ENCODE assay signal across 1 cellular context in the genomic region with DNA sequence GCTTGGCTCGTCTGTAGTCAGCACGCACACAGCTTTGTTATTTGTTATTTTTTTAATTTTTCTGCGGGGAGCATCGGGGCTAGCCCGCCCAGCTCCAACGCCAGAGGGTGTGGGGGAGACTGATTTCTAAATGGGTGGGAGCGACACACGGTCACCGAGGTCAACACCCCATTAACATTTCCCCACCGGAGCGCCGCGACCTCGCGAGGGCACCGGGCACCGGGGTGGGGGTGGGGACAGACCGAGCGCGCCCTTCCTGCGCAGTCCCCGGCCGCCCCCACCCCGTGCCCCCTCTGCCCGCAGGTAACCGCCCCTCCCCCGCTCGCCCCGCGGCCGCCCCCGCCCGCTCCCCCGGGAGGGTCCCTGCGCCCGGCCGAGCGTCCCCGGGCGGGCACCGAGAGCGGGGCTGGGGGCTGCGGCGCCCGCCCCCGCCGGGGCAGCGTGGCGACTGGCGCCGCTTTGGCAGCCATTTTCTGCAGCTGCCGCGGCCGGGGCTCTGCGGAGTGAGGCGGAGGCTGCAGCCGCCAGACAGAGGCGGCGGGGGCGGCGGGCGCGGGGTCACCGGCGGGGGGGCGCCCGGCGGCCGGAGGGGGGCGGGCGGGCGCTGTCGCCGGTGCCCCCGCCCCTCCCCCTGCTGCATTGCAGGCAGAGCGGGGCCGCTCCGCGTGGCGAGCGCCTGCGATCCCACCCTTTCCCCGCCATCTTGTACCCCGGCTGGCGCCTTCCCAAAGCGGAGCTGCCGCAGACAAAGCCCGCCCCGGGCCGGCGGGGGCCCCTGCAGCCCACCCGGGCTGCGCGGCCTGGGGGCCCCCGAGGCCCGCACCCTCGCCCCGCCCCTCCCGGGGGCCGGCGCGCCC.
A peak's percentile ranks its signal among the peaks of the same experiment; 100 is the strongest.
TF ChIP-seq lines count a peak whose summit lies in the region.

No MANE protein-coding gene starts in this region.

TF ChIP-seq in GM12878, 131 proteins besides CTCF, POLR2A, EP300 and RAD21:
- TF ChIP-seq SMARCA5 (IDR thresholded peaks at IDR 0.05) (no peak), EGR1 (IDR thresholded peaks at IDR 0.05; ENCODE audit: borderline replicate concordance in 1 of 2, low read depth in 2 of 2, low read length in 2 of 2) (peak in 1 of 2 experiments; percentile 51; a peak in 2 of 3 replicates), TAF1 (IDR thresholded peaks at IDR 0.05; ENCODE audit: borderline replicate concordance, low read depth, low read length) (0 out of 2 replicates have a peak, but pooled peaks have one; percentile 16), YY1 (IDR thresholded peaks at IDR 0.05; ENCODE audit: low read depth, low read length) (peak; percentile 92)
- TF ChIP-seq, protein P1, sequence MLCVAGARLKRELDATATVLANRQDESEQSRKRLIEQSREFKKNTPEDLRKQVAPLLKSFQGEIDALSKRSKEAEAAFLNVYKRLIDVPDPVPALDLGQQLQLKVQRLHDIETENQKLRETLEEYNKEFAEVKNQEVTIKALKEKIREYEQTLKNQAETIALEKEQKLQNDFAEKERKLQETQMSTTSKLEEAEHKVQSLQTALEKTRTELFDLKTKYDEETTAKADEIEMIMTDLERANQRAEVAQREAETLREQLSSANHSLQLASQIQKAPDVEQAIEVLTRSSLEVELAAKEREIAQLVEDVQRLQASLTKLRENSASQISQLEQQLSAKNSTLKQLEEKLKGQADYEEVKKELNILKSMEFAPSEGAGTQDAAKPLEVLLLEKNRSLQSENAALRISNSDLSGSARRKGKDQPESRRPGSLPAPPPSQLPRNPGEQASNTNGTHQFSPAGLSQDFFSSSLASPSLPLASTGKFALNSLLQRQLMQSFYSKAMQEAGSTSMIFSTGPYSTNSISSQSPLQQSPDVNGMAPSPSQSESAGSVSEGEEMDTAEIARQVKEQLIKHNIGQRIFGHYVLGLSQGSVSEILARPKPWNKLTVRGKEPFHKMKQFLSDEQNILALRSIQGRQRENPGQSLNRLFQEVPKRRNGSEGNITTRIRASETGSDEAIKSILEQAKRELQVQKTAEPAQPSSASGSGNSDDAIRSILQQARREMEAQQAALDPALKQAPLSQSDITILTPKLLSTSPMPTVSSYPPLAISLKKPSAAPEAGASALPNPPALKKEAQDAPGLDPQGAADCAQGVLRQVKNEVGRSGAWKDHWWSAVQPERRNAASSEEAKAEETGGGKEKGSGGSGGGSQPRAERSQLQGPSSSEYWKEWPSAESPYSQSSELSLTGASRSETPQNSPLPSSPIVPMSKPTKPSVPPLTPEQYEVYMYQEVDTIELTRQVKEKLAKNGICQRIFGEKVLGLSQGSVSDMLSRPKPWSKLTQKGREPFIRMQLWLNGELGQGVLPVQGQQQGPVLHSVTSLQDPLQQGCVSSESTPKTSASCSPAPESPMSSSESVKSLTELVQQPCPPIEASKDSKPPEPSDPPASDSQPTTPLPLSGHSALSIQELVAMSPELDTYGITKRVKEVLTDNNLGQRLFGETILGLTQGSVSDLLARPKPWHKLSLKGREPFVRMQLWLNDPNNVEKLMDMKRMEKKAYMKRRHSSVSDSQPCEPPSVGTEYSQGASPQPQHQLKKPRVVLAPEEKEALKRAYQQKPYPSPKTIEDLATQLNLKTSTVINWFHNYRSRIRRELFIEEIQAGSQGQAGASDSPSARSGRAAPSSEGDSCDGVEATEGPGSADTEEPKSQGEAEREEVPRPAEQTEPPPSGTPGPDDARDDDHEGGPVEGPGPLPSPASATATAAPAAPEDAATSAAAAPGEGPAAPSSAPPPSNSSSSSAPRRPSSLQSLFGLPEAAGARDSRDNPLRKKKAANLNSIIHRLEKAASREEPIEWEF (IDR thresholded peaks at IDR 0.05; ENCODE audit: insufficient replicate concordance, low read depth, low read length) = no peak
- TF ChIP-seq, protein P2, sequence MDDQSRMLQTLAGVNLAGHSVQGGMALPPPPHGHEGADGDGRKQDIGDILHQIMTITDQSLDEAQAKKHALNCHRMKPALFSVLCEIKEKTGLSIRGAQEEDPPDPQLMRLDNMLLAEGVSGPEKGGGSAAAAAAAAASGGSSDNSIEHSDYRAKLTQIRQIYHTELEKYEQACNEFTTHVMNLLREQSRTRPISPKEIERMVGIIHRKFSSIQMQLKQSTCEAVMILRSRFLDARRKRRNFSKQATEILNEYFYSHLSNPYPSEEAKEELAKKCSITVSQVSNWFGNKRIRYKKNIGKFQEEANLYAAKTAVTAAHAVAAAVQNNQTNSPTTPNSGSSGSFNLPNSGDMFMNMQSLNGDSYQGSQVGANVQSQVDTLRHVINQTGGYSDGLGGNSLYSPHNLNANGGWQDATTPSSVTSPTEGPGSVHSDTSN (IDR thresholded peaks at IDR 0.05; ENCODE audit: insufficient replicate concordance, low read depth, low read length) = no peak
- TF ChIP-seq, protein P3, sequence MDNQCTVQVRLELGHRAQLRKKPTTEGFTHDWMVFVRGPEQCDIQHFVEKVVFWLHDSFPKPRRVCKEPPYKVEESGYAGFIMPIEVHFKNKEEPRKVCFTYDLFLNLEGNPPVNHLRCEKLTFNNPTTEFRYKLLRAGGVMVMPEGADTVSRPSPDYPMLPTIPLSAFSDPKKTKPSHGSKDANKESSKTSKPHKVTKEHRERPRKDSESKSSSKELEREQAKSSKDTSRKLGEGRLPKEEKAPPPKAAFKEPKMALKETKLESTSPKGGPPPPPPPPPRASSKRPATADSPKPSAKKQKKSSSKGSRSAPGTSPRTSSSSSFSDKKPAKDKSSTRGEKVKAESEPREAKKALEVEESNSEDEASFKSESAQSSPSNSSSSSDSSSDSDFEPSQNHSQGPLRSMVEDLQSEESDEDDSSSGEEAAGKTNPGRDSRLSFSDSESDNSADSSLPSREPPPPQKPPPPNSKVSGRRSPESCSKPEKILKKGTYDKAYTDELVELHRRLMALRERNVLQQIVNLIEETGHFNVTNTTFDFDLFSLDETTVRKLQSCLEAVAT (IDR thresholded peaks at IDR 0.05) = no peak
- TF ChIP-seq, protein P4, sequence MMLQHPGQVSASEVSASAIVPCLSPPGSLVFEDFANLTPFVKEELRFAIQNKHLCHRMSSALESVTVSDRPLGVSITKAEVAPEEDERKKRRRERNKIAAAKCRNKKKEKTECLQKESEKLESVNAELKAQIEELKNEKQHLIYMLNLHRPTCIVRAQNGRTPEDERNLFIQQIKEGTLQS (IDR thresholded peaks at IDR 0.05; ENCODE audit: borderline replicate concordance, extremely low read depth, low read depth, low read length) = no peak
- TF ChIP-seq, protein P5, sequence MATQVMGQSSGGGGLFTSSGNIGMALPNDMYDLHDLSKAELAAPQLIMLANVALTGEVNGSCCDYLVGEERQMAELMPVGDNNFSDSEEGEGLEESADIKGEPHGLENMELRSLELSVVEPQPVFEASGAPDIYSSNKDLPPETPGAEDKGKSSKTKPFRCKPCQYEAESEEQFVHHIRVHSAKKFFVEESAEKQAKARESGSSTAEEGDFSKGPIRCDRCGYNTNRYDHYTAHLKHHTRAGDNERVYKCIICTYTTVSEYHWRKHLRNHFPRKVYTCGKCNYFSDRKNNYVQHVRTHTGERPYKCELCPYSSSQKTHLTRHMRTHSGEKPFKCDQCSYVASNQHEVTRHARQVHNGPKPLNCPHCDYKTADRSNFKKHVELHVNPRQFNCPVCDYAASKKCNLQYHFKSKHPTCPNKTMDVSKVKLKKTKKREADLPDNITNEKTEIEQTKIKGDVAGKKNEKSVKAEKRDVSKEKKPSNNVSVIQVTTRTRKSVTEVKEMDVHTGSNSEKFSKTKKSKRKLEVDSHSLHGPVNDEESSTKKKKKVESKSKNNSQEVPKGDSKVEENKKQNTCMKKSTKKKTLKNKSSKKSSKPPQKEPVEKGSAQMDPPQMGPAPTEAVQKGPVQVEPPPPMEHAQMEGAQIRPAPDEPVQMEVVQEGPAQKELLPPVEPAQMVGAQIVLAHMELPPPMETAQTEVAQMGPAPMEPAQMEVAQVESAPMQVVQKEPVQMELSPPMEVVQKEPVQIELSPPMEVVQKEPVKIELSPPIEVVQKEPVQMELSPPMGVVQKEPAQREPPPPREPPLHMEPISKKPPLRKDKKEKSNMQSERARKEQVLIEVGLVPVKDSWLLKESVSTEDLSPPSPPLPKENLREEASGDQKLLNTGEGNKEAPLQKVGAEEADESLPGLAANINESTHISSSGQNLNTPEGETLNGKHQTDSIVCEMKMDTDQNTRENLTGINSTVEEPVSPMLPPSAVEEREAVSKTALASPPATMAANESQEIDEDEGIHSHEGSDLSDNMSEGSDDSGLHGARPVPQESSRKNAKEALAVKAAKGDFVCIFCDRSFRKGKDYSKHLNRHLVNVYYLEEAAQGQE (IDR thresholded peaks at IDR 0.05; ENCODE audit: low read depth, low read length) = no peak
- TF ChIP-seq, protein P6, sequence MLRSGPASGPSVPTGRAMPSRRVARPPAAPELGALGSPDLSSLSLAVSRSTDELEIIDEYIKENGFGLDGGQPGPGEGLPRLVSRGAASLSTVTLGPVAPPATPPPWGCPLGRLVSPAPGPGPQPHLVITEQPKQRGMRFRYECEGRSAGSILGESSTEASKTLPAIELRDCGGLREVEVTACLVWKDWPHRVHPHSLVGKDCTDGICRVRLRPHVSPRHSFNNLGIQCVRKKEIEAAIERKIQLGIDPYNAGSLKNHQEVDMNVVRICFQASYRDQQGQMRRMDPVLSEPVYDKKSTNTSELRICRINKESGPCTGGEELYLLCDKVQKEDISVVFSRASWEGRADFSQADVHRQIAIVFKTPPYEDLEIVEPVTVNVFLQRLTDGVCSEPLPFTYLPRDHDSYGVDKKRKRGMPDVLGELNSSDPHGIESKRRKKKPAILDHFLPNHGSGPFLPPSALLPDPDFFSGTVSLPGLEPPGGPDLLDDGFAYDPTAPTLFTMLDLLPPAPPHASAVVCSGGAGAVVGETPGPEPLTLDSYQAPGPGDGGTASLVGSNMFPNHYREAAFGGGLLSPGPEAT (IDR thresholded peaks at IDR 0.05; ENCODE audit: low read depth) = no peak
TF ChIP-seq in GM12878: peak in this region for 3.
